In the genomic region with DNA sequence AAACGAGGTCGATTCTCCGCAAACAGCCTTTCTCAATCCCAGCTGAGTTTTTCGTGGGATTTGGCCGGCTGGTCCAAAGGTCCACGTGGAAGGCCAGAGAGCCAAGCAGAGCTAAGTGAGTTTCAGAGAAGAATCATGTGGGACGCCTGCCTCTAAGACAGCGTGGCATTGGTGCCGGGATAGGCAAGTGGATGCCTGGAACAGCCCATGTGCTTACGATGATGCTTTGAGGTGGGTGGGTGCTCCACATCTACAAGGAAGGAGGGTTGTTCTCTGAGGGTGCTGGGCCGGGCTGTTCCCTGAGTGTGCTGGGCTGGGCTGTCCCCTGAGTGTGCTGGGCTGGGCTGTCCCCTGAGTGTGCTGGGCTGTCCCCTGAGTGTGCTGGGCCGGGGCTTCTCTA, we compare ENCODE assay signal across 27 cellular contexts. TPM values are rescaled to one million over a fixed set of nuclear protein-coding genes. Genes with fewer than 3 reads are reported as not detected.
"Had no signal": no experiment of that assay in that cellular context is flagged by ENCODE, and none has a peak within 500 bp of the region (broad histone marks: within the 10 kb centered on the region; RNA-seq: fewer than 3 reads in every experiment).

No MANE protein-coding gene starts in this region.

- ATAC-seq: activated CD4-positive, alpha-beta T cell treated with anti-CD3 and anti-CD28 coated beads for 36 hours; activated CD8-positive, alpha-beta memory T cell treated with anti-CD3 and anti-CD28 coated beads, Interleukin-2, amount 10 ng/mL, durations not matched to agents 7 days and 5 days; activated naive CD8-positive, alpha-beta T cell treated with anti-CD3 and anti-CD28 coated beads, Interleukin-2, amount 50 U/mL, for 24 hours; activated T-helper 17 cell treated with anti-CD3 and anti-CD28 coated beads, Interleukin-2, amount 50 U/mL, for 72 hours; left colon; sciatic nerve; SK-N-SH treated with all-trans-retinoic acid at 6 μM for 48 hours; stimulated activated effector memory CD8-positive, alpha-beta T cell treated with anti-CD3 and anti-CD28 coated beads, Interleukin-12 subunit alpha, Interleukin-12 subunit beta, amount 100 ng/mL, for 72 hours; T-cell; WTC11 had no signal

- H3K36me3 ChIP-seq: brain microvascular endothelial cell, esophagus squamous epithelium, prostate gland, stomach had no signal

- H3K9me3 Mint-ChIP-seq: activated naive CD8-positive, alpha-beta T cell treated with anti-CD3 and anti-CD28 coated beads, Interleukin-2, amount 50 U/mL, for 24 hours; activated T-helper 17 cell treated with anti-CD3 and anti-CD28 coated beads, Interleukin-2, amount 50 U/mL, for 72 hours; stimulated activated effector memory CD8-positive, alpha-beta T cell treated with anti-CD3 and anti-CD28 coated beads, Interleukin-12 subunit alpha, Interleukin-12 subunit beta, amount 100 ng/mL, for 72 hours; T-cell; type B pancreatic cell had no signal

- H3K27me3 Mint-ChIP-seq: activated CD4-positive, alpha-beta T cell treated with anti-CD3 and anti-CD28 coated beads for 36 hours; activated CD8-positive, alpha-beta memory T cell treated with anti-CD3 and anti-CD28 coated beads, Interleukin-2, amount 10 ng/mL, durations not matched to agents 7 days and 5 days; activated naive CD8-positive, alpha-beta T cell treated with anti-CD3 and anti-CD28 coated beads, Interleukin-2, amount 50 U/mL, for 24 hours; activated T-helper 17 cell treated with anti-CD3 and anti-CD28 coated beads, Interleukin-2, amount 50 U/mL, for 72 hours had no signal

- H3K4me1 ChIP-seq: esophagus squamous epithelium, prostate gland, testis had no signal

- DNase-seq: activated CD4-positive, alpha-beta T cell treated with anti-CD3 and anti-CD28 coated beads, Interleukin-2, amount 50 U/mL, for 48 hours; activated CD8-positive, alpha-beta memory T cell treated with anti-CD3 and anti-CD28 coated beads, Interleukin-2, amount 10 ng/mL, durations not matched to agents 7 days and 5 days; activated naive CD4-positive, alpha-beta T cell treated with Interleukin-2 at 50 U/mL for 16 hours; activated naive CD8-positive, alpha-beta T cell treated with anti-CD3 and anti-CD28 coated beads, Interleukin-2, amount 50 U/mL, for 24 hours; brain microvascular endothelial cell; cerebellar nuclear complex; effector CD8-positive, alpha-beta T cell; esophagus squamous epithelium; midbrain; nephron progenitor cell; occipital lobe; stimulated activated CD4-positive, alpha-beta T cell treated with anti-CD3 and anti-CD28 coated beads, Interleukin-4, amount 100 ng/mL, for 24 hours; stomach; testis had no signal

- H3K27ac Mint-ChIP-seq: activated CD4-positive, alpha-beta T cell treated with anti-CD3 and anti-CD28 coated beads for 36 hours; activated CD8-positive, alpha-beta memory T cell treated with anti-CD3 and anti-CD28 coated beads, Interleukin-2, amount 10 ng/mL, durations not matched to agents 7 days and 5 days; activated naive CD8-positive, alpha-beta T cell treated with anti-CD3 and anti-CD28 coated beads, Interleukin-2, amount 50 U/mL, for 24 hours; activated T-helper 17 cell treated with anti-CD3 and anti-CD28 coated beads, Interleukin-2, amount 50 U/mL, for 72 hours; nephron progenitor cell; stimulated activated effector memory CD8-positive, alpha-beta T cell treated with anti-CD3 and anti-CD28 coated beads, Interleukin-12 subunit alpha, Interleukin-12 subunit beta, amount 100 ng/mL, for 72 hours; T-cell; type B pancreatic cell; WTC11 had no signal

- H3K4me1 Mint-ChIP-seq: activated CD4-positive, alpha-beta T cell treated with anti-CD3 and anti-CD28 coated beads for 36 hours; activated CD8-positive, alpha-beta memory T cell treated with anti-CD3 and anti-CD28 coated beads, Interleukin-2, amount 10 ng/mL, durations not matched to agents 7 days and 5 days; stimulated activated effector memory CD8-positive, alpha-beta T cell treated with anti-CD3 and anti-CD28 coated beads, Interleukin-12 subunit alpha, Interleukin-12 subunit beta, amount 100 ng/mL, for 72 hours; WTC11 had no signal

- H3K4me3 ChIP-seq: esophagus squamous epithelium, prostate gland, stomach, testis had no signal

- H3K27ac ChIP-seq: brain microvascular endothelial cell, esophagus squamous epithelium, prostate gland, stomach, testis had no signal

- H3K36me3 Mint-ChIP-seq: activated CD8-positive, alpha-beta memory T cell treated with anti-CD3 and anti-CD28 coated beads, Interleukin-2, amount 10 ng/mL, durations not matched to agents 7 days and 5 days; stimulated activated effector memory CD8-positive, alpha-beta T cell treated with anti-CD3 and anti-CD28 coated beads, Interleukin-12 subunit alpha, Interleukin-12 subunit beta, amount 100 ng/mL, for 72 hours; T-cell; type B pancreatic cell; WTC11 had no signal

- H3K27me3 ChIP-seq: brain microvascular endothelial cell, testis had no signal

- H3K4me3 Mint-ChIP-seq: activated CD4-positive, alpha-beta T cell treated with anti-CD3 and anti-CD28 coated beads for 36 hours; activated CD8-positive, alpha-beta memory T cell treated with anti-CD3 and anti-CD28 coated beads, Interleukin-2, amount 10 ng/mL, durations not matched to agents 7 days and 5 days; activated naive CD8-positive, alpha-beta T cell treated with anti-CD3 and anti-CD28 coated beads, Interleukin-2, amount 50 U/mL, for 24 hours; activated T-helper 17 cell treated with anti-CD3 and anti-CD28 coated beads, Interleukin-2, amount 50 U/mL, for 72 hours; nephron progenitor cell; stimulated activated effector memory CD8-positive, alpha-beta T cell treated with anti-CD3 and anti-CD28 coated beads, Interleukin-12 subunit alpha, Interleukin-12 subunit beta, amount 100 ng/mL, for 72 hours; T-cell; type B pancreatic cell; WTC11 had no signal

- H3K9me3 ChIP-seq: esophagus squamous epithelium, prostate gland, stomach, testis had no signal

RNA-seq across cellular contexts. Expression of gene MUC2, which starts 41.4 kb away (rescaled TPM):
- total RNA-seq: activated CD4-positive, alpha-beta T cell treated with anti-CD3 and anti-CD28 coated beads for 36 hours; activated CD8-positive, alpha-beta memory T cell treated with anti-CD3 and anti-CD28 coated beads, Interleukin-2, amount 10 ng/mL, durations not matched to agents 7 days and 5 days; activated T-helper 17 cell treated with anti-CD3 and anti-CD28 coated beads, Interleukin-2, amount 50 U/mL, for 72 hours; endothelial cell of umbilical vein; lung microvascular endothelial cell; occipital lobe; sciatic nerve had no signal
- polyA plus RNA-seq: endothelial cell of umbilical vein, stomach had no signal

RNA-seq across cellular contexts. Expression of gene MUC5AC, which starts 41.6 kb away (rescaled TPM):
- total RNA-seq: activated CD4-positive, alpha-beta T cell treated with anti-CD3 and anti-CD28 coated beads for 36 hours; activated CD8-positive, alpha-beta memory T cell treated with anti-CD3 and anti-CD28 coated beads, Interleukin-2, amount 10 ng/mL, durations not matched to agents 7 days and 5 days; activated T-helper 17 cell treated with anti-CD3 and anti-CD28 coated beads, Interleukin-2, amount 50 U/mL, for 72 hours; aorta; endothelial cell of umbilical vein; lung microvascular endothelial cell; occipital lobe had no signal
- polyA plus RNA-seq: endothelial cell of umbilical vein had no signal
